ENCODE assay signal across 23 cellular contexts in genomic region chr14:24851837-24852236, GRCh38.
DNase-seq lines count a peak whose midpoint lies in the region; ATAC-seq, FAIRE-seq and TF ChIP-seq lines count a peak whose summit lies in the region.
"Had no signal": no experiment of that assay in that cellular context is flagged by ENCODE, and none has a peak within 500 bp of the region (broad histone marks: within the 10 kb centered on the region; RNA-seq: fewer than 3 reads in every experiment).

No MANE protein-coding gene starts in this region.

- no peak for ATAC-seq in GM18873 (IDR thresholded peaks at IDR 0.05; ENCODE audit: low FRiP score, unreplicated experiment)
- ATAC-seq: T-cell had no signal

- TF ChIP-seq CTCF in HFFc6 (IDR thresholded peaks at IDR 0.05) (no peak), fibroblast of pulmonary artery (IDR thresholded peaks at IDR 0.05; ENCODE audit: low read length, missing control alignments) (no peak), GM10248 (IDR thresholded peaks at IDR 0.05; ENCODE audit: control extremely low read depth, extremely low read depth, low read depth, missing control alignments) (no peak)

- no peak overlapping the region for H3K4me3 ChIP-seq in fibroblast of pulmonary artery (replicated peaks; ENCODE audit: low read depth, low read length)
- H3K4me3 ChIP-seq: neural progenitor cell, suprapubic skin had no signal

- DNase-seq in HFFc6 (no peak), RCC 7860 (ENCODE audit: low spot score) (peak; percentile 4), fibroblast of pulmonary artery (ENCODE audit: low read depth) (peak; percentile 54), renal cortical epithelial cell (ENCODE audit: low read depth) (peak; percentile 69), inferior parietal cortex (ENCODE audit: extremely low spot score) (no peak), GM10248 (ENCODE audit: extremely low spot score) (no peak)
- DNase-seq: activated effector memory CD4-positive, alpha-beta T cell treated with anti-CD3 and anti-CD28 coated beads, Interleukin-2, amount 50 U/mL, for 16 hours; amygdala; CD4-positive, alpha-beta memory T cell; DMS79; effector CD8-positive, alpha-beta T cell; KBM-7; kidney; NCI-H1105 treated with DMSO at 0.1 percent for 48 hours; NCI-H2107; NCI-H524 treated with DMSO at 0.1 percent for 48 hours; stimulated activated CD4-positive, alpha-beta T cell treated with anti-CD3 and anti-CD28 coated beads, Interleukin-12 subunit alpha, Interleukin-12 subunit beta, amount 100 ng/mL, for 4 hours; T-cell; WERI-Rb-1 had no signal

- H3K9me3 Mint-ChIP-seq in HFFc6 = no peaks in the 10 kb centered on the region
- H3K9me3 Mint-ChIP-seq: CD4-positive, alpha-beta memory T cell; central memory CD8-positive, alpha-beta T cell; neural progenitor cell; T-cell had no signal

- CTCF ChIA-PET in GM10248 (lab: Yijun Ruan, JAX) = no interaction called here

- no peak for FAIRE-seq in RCC 7860 (lab: Jason Lieb, UNC)
- FAIRE-seq: kidney had no signal

- POLR2A ChIA-PET in GM10248 (lab: Yijun Ruan, JAX) = no interaction called here

- H3K27ac Mint-ChIP-seq in HFFc6 = peak overlapping the region; percentile 16
- H3K27ac Mint-ChIP-seq: CD4-positive, alpha-beta memory T cell; neural progenitor cell; T-cell had no signal

- H3K4me3 Mint-ChIP-seq in HFFc6 = no peak overlapping the region
- H3K4me3 Mint-ChIP-seq: CD4-positive, alpha-beta memory T cell; central memory CD8-positive, alpha-beta T cell; neural progenitor cell; T-cell had no signal

- peaks cover 48% of the 10 kb centered on the region for H3K4me1 Mint-ChIP-seq in HFFc6 (ENCODE audit: low read depth)
- H3K4me1 Mint-ChIP-seq: CD4-positive, alpha-beta memory T cell; central memory CD8-positive, alpha-beta T cell; T-cell had no signal

- no peaks in the 10 kb centered on the region; the same call in 1 of the 2 replicates for H3K27me3 Mint-ChIP-seq in HFFc6 (ENCODE audit: insufficient read depth)

- H3K36me3 Mint-ChIP-seq in HFFc6 (ENCODE audit: low read depth) = peaks cover 6% of the 10 kb centered on the region; the same call in 1 of the 2 replicates
- H3K36me3 Mint-ChIP-seq: CD4-positive, alpha-beta memory T cell; neural progenitor cell; T-cell had no signal

Comparison
In these comparisons a context has a peak if more than half of its experiments do, and no peak if none do; other contexts are left out.
1. DNase-seq: peak in RCC 7860 (single experiment), fibroblast of pulmonary artery (single experiment) and renal cortical epithelial cell (single experiment); none in HFFc6 (single experiment), inferior parietal cortex (single experiment) and GM10248 (single experiment).